10 cellular contexts compared by ENCODE assay signal in the genomic region with DNA sequence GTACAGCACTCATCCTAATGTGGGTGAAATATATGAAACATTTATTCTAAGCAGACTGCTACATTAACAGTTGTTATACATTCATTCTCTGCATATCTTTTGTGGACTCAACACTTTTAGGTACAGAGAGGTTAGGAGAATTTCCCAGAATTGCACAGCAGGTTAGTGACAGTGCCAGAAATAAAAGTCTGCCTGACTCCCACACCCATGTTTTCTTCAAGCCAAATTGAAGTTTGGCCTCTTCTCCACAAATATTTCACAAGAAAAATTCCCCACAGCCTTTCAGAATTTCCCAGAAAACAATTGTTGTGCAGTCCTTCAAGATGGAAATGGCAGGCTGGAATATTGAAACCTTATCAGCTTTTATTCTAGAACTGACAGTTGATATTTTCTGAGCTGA.
DNase-seq lines count a peak whose midpoint lies in the region; ATAC-seq and TF ChIP-seq lines count a peak whose summit lies in the region.
"Had no signal": no experiment of that assay in that cellular context is flagged by ENCODE, and none has a peak within 500 bp of the region (broad histone marks: within the 10 kb centered on the region; RNA-seq: fewer than 3 reads in every experiment).

No MANE protein-coding gene starts in this region.

- H3K4me3 ChIP-seq in adipocyte (ENCODE audit: low read length) = peak overlapping the region; percentile 39
- H3K4me3 ChIP-seq in mucosa of rectum (ENCODE audit: low read length in 2 of 2) = no peak overlapping the region
- H3K4me3 ChIP-seq in upper lobe of left lung = no peak overlapping the region

- no peak for ATAC-seq in activated T-cell treated with anti-CD3 and anti-CD28 coated beads, Interleukin-2, amount 50 U/mL, for 72 hours (replicated peaks in 1 of 2)
- peak in 1 of 2 donors; percentile 42 for ATAC-seq in upper lobe of left lung (ENCODE audit: low FRiP score in 2 of 2)
- ATAC-seq in GM19397 (IDR thresholded peaks at IDR 0.05; ENCODE audit: unreplicated experiment) = no peak

- H3K4me3 Mint-ChIP-seq in activated T-cell treated with anti-CD3 and anti-CD28 coated beads, Interleukin-2, amount 50 U/mL, for 72 hours = peak overlapping the region in 1 of 2 donors; percentile 86
- H3K4me3 Mint-ChIP-seq in glutamatergic neuron (ENCODE audit: unreplicated experiment) = no peak overlapping the region
- H3K4me3 Mint-ChIP-seq: endodermal cell had no signal

- H3K27me3 Mint-ChIP-seq in activated T-cell treated with anti-CD3 and anti-CD28 coated beads, Interleukin-2, amount 50 U/mL, for 72 hours (ENCODE audit: low read depth) = no peaks in the 10 kb centered on the region
- no peaks in the 10 kb centered on the region for H3K27me3 Mint-ChIP-seq in glutamatergic neuron (ENCODE audit: unreplicated experiment)

- peaks cover 37% of the 10 kb centered on the region for H3K4me1 ChIP-seq in adipocyte (ENCODE audit: control insufficient read depth, insufficient read depth, low read length)
- peaks cover 0 to 7% of the 10 kb centered on the region in 2 donors for H3K4me1 ChIP-seq in mucosa of rectum (ENCODE audit: control insufficient read depth in 2 of 2, insufficient read depth in 2 of 2, low read length in 2 of 2)
- H3K4me1 ChIP-seq in upper lobe of left lung = peaks cover 20 to 37% (median 26%) of the 10 kb centered on the region in 4 donors

- H3K27ac Mint-ChIP-seq in activated T-cell treated with anti-CD3 and anti-CD28 coated beads, Interleukin-2, amount 50 U/mL, for 72 hours = peak overlapping the region; percentile 95
- H3K27ac Mint-ChIP-seq in glutamatergic neuron (ENCODE audit: unreplicated experiment) = no peak overlapping the region
- H3K27ac Mint-ChIP-seq: endodermal cell had no signal

- H3K27ac ChIP-seq in mucosa of rectum (ENCODE audit: low read depth in 2 of 2, low read length in 2 of 2) = peak overlapping the region; percentile 20 to 56
- peak overlapping the region; percentile 34 to 68 (median 62) for H3K27ac ChIP-seq in upper lobe of left lung

- TF ChIP-seq EP300 in upper lobe of left lung (IDR thresholded peaks at IDR 0.05) = no peak

- DNase-seq in activated T-cell treated with anti-CD3 and anti-CD28 coated beads, Interleukin-2, amount 50 U/mL, for 72 hours = no peak
- DNase-seq in activated T-cell treated with anti-CD3 and anti-CD28 coated beads, Interleukin-2, amount 50 U/mL, for 48 hours = no peak
- peak; percentile 51 for DNase-seq in adipocyte (ENCODE audit: low read depth)
- DNase-seq in upper lobe of left lung = no peak
- DNase-seq in glutamatergic neuron = no peak
- DNase-seq in posterior cingulate gyrus = no peak
- DNase-seq: anterior cingulate cortex, endodermal cell had no signal

- intact Hi-C loops in posterior cingulate gyrus (cut with DNase I) = no loop called here

- TF ChIP-seq POLR2A in upper lobe of left lung (IDR thresholded peaks at IDR 0.05) = no peak

- H3K9ac ChIP-seq in adipocyte (ENCODE audit: low read length) (peak overlapping the region; percentile 70), mucosa of rectum (ENCODE audit: low read depth in 1 of 2, low read length in 2 of 2) (no peak overlapping the region)

- H3K36me3 ChIP-seq in adipocyte (ENCODE audit: control insufficient read depth, insufficient read depth, low read length, severe bottlenecking) = no peaks in the 10 kb centered on the region
- no peaks in the 10 kb centered on the region for H3K36me3 ChIP-seq in mucosa of rectum (ENCODE audit: control insufficient read depth in 2 of 2, insufficient read depth in 2 of 2, low read length in 2 of 2)
- no peaks in the 10 kb centered on the region for H3K36me3 ChIP-seq in upper lobe of left lung

- H3K9me3 Mint-ChIP-seq in activated T-cell treated with anti-CD3 and anti-CD28 coated beads, Interleukin-2, amount 50 U/mL, for 72 hours = no peaks in the 10 kb centered on the region
- H3K9me3 Mint-ChIP-seq in glutamatergic neuron (ENCODE audit: unreplicated experiment) = no peaks in the 10 kb centered on the region
- H3K9me3 Mint-ChIP-seq: endodermal cell had no signal

- H3K4me1 Mint-ChIP-seq in activated T-cell treated with anti-CD3 and anti-CD28 coated beads, Interleukin-2, amount 50 U/mL, for 72 hours (ENCODE audit: low read depth) = peaks cover 72% of the 10 kb centered on the region
- no peaks in the 10 kb centered on the region for H3K4me1 Mint-ChIP-seq in glutamatergic neuron (ENCODE audit: low read depth, unreplicated experiment)

- H3K36me3 Mint-ChIP-seq in activated T-cell treated with anti-CD3 and anti-CD28 coated beads, Interleukin-2, amount 50 U/mL, for 72 hours (ENCODE audit: insufficient read depth in 2 of 2) = peaks cover 0 to 2% of the 10 kb centered on the region in 2 donors
- H3K36me3 Mint-ChIP-seq in glutamatergic neuron (ENCODE audit: unreplicated experiment) = no peaks in the 10 kb centered on the region

- no peak for TF ChIP-seq CTCF in upper lobe of left lung (IDR thresholded peaks at IDR 0.05)
- no peak for TF ChIP-seq CTCF in glutamatergic neuron (IDR thresholded peaks at IDR 0.05; ENCODE audit: partially characterized antibody, unreplicated experiment)

- H3K9me3 ChIP-seq in adipocyte (ENCODE audit: control insufficient read depth, low read length) = no peaks in the 10 kb centered on the region
- no peaks in the 10 kb centered on the region for H3K9me3 ChIP-seq in mucosa of rectum (ENCODE audit: control insufficient read depth in 2 of 2, low read length in 2 of 2)
- no peaks in the 10 kb centered on the region for H3K9me3 ChIP-seq in upper lobe of left lung

- H3K27me3 ChIP-seq in adipocyte (replicated peaks; ENCODE audit: control insufficient read depth, insufficient read depth, low read length) = no peaks in the 10 kb centered on the region
- H3K27me3 ChIP-seq in mucosa of rectum (ENCODE audit: control insufficient read depth in 2 of 2, insufficient read depth in 2 of 2, low read length in 2 of 2) = no peaks in the 10 kb centered on the region
- no peaks in the 10 kb centered on the region for H3K27me3 ChIP-seq in upper lobe of left lung
